Comparison of ENCODE assay signal across 28 cellular contexts in the genomic region with DNA sequence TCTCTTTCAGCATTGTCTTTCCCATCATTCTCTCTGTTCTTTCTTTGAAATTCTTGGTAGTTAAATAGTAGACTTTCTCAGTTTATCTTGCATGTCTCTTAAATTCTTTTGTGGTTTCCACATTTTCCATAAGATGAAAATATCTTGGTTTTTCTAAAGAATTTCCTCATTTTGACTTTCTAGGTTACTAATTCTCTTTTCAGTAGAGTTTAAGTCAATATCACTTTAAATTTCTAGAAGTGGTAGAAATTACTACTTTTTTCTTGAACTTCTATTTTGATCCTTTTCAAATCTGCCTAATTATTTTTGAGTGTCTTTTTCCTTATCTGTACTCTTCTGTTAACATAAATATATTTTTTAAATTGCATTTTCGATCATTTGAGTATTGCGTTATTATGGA. TPM values are rescaled to one million over a fixed set of nuclear protein-coding genes. Genes with fewer than 3 reads are reported as not detected.
"Had no signal": no experiment of that assay in that cellular context is flagged by ENCODE, and none has a peak within 500 bp of the region (broad histone marks: within the 10 kb centered on the region; RNA-seq: fewer than 3 reads in every experiment).

No MANE protein-coding gene starts in this region.

- H3K36me3 Mint-ChIP-seq: naive thymus-derived CD8-positive, alpha-beta T cell had no signal

- H3K4me1 ChIP-seq: parathyroid adenoma, right lobe of liver had no signal

- H2AFZ ChIP-seq: parathyroid adenoma had no signal

- H3K9me3 ChIP-seq: left lung, lower lobe of right lung, neutrophil, psoas muscle, right atrium auricular region, right lobe of liver, tibial nerve, upper lobe of left lung had no signal

- H3K27me3 Mint-ChIP-seq: stimulated activated memory B cell treated with anti-CD40 and anti-IgM and Interleukin-4, amounts not matched to agents 10 μg/mL and 1 μg/mL and 100 μg/mL, for 72 hours had no signal

- H3K27ac Mint-ChIP-seq: naive thymus-derived CD8-positive, alpha-beta T cell; stimulated activated memory B cell treated with anti-CD40 and anti-IgM and Interleukin-4, amounts not matched to agents 10 μg/mL and 1 μg/mL and 100 μg/mL, for 72 hours had no signal

- H3K27ac ChIP-seq: left lung, lower lobe of right lung, neutrophil, parathyroid adenoma, psoas muscle, right atrium auricular region, right lobe of liver, tibial nerve, upper lobe of left lung had no signal

- H3K4me3 ChIP-seq: left lung, lower lobe of right lung, psoas muscle, right atrium auricular region, right lobe of liver, smooth muscle cell, tibial nerve, upper lobe of left lung had no signal

- FAIRE-seq: keratinocyte, urothelium cell line had no signal

- H3K4me3 Mint-ChIP-seq: naive thymus-derived CD8-positive, alpha-beta T cell; nephron; neural crest cell; stimulated activated memory B cell treated with anti-CD40 and anti-IgM and Interleukin-4, amounts not matched to agents 10 μg/mL and 1 μg/mL and 100 μg/mL, for 72 hours had no signal

- H3K9ac ChIP-seq: parathyroid adenoma had no signal

- H3K9me3 Mint-ChIP-seq: nephron had no signal

- H3K4me2 ChIP-seq: smooth muscle cell had no signal

- H3K27me3 ChIP-seq: left lung, neutrophil, right atrium auricular region, right lobe of liver, tibial nerve, upper lobe of left lung had no signal

- H3K36me3 ChIP-seq: neutrophil had no signal

- DNase-seq: hippocampal formation; left colon; left lung; lower lobe of right lung; mammary epithelial cell; mesenchymal stem cell; naive thymus-derived CD8-positive, alpha-beta T cell; occipital lobe; psoas muscle; right lobe of liver; stimulated activated CD4-positive, alpha-beta T cell treated with anti-CD3 and anti-CD28 coated beads, Interleukin-1b, Interleukin-23, amount 100 ng/mL, for 48 hours; stimulated activated CD4-positive, alpha-beta T cell treated with anti-CD3 and anti-CD28 coated beads, Interleukin-2, amount 100 ng/mL, for 48 hours; stimulated activated CD4-positive, alpha-beta T cell treated with anti-CD3 and anti-CD28 coated beads, Interleukin-4, amount 100 ng/mL, for 4 hours; stimulated activated CD8-positive, alpha-beta memory T cell treated with anti-CD3 and anti-CD28 coated beads, Interleukin-4, amount 100 ng/mL, for 48 hours; stimulated activated naive CD8-positive, alpha-beta T cell treated with anti-CD3 and anti-CD28 coated beads, Interleukin-15, Interleukin-2, amounts not matched to agents 100 U/mL and 50 U/mL, for 24 hours; substantia nigra; upper lobe of left lung had no signal

RNA-seq across cellular contexts. Expression of a gene that starts 23.6 kb away (rescaled TPM):
- total RNA-seq: naive thymus-derived CD8-positive, alpha-beta T cell; osteocyte; right atrium auricular region had no signal
- polyA plus RNA-seq: keratinocyte; naive thymus-derived CD8-positive, alpha-beta T cell had no signal
